In genomic region chr14:30988509-30988908, GRCh38 we compare ENCODE assay signal across 1 cellular context.
TF ChIP-seq lines count a peak whose summit lies in the region.

No MANE protein-coding gene starts in this region.

TF ChIP-seq in GM23338, 12 proteins besides CTCF, POLR2A, EP300 and RAD21:
- no peak for TF ChIP-seq ZNF462 (CRISPR knock-in tag; IDR thresholded peaks at IDR 0.05)
